Comparison of ENCODE assay signal across 25 cellular contexts in the genomic region with DNA sequence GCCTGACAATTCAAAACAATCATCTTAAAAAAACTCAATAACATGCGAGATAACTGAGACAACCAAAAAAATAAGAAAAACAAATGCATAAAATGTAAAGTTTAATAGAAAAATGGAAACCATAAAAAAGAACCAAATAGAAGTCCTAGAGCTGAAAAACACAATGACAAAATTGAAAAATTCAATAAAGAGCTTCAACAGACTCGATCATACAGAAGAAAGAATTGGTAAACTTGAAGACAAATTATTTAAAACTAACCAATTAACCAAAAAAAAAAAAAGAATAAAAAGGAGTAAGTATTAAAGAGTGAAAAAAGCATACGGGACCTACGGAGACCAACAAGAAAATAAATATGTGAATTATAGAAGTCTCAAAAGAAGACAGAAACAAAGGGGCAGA.
"Had no signal": no experiment of that assay in that cellular context is flagged by ENCODE, and none has a peak within 500 bp of the region (broad histone marks: within the 10 kb centered on the region; RNA-seq: fewer than 3 reads in every experiment).

No MANE protein-coding gene starts in this region.

- H3K4me1 ChIP-seq: Peyer's patch, SJCRH30 had no signal

- H3K27me3 ChIP-seq: cardiac muscle cell, Peyer's patch, SJCRH30 had no signal

- DNase-seq: activated CD4-positive, alpha-beta T cell treated with anti-CD3 and anti-CD28 coated beads for 48 hours; activated CD4-positive, alpha-beta T cell treated with anti-CD3 and anti-CD28 coated beads, Interleukin-2, amount 50 U/mL, for 48 hours; activated CD4-positive, CD25-positive, alpha-beta regulatory T cell treated with anti-CD3 and anti-CD28 coated beads, Interleukin-2, amount 50 U/mL, for 72 hours; activated CD8-positive, alpha-beta memory T cell treated with anti-CD3 and anti-CD28 coated beads, Interleukin-2, amount 10 ng/mL, durations not matched to agents 7 days and 5 days; activated effector memory CD4-positive, alpha-beta T cell treated with anti-CD3 and anti-CD28 coated beads, Interleukin-2, amount 50 U/mL, for 16 hours; activated naive CD4-positive, alpha-beta T cell treated with Interleukin-2 at 50 U/mL for 16 hours; activated naive CD8-positive, alpha-beta T cell treated with anti-CD3 and anti-CD28 coated beads, Interleukin-2, amount 50 U/mL, for 24 hours; activated T-cell treated with anti-CD3 and anti-CD28 coated beads, Interleukin-2, amount 50 U/mL, for 24 hours; amygdala; NCI-H1092; NCI-H1417; NCI-H1930; NCI-H2171 treated with DMSO at 0.1 percent for 48 hours; NCI-H510A treated with DMSO at 0.1 percent for 48 hours; Peyer's patch; Right ventricle myocardium superior; SJCRH30 had no signal

- H3K36me3 Mint-ChIP-seq: WTC11 had no signal

- ATAC-seq: activated CD8-positive, alpha-beta memory T cell treated with anti-CD3 and anti-CD28 coated beads, Interleukin-2, amount 10 ng/mL, durations not matched to agents 7 days and 5 days; activated naive CD4-positive, alpha-beta T cell treated with anti-CD3 and anti-CD28 coated beads, Interleukin-2, amount 50 U/mL, for 72 hours; activated naive CD8-positive, alpha-beta T cell treated with anti-CD3 and anti-CD28 coated beads, Interleukin-2, amount 50 U/mL, for 24 hours; WTC11 had no signal

- H3K36me3 ChIP-seq: cardiac muscle cell, Peyer's patch, SJCRH30 had no signal

- FAIRE-seq: astrocyte had no signal

- H3K27ac Mint-ChIP-seq: activated CD8-positive, alpha-beta memory T cell treated with anti-CD3 and anti-CD28 coated beads, Interleukin-2, amount 10 ng/mL, durations not matched to agents 7 days and 5 days; activated naive CD4-positive, alpha-beta T cell treated with anti-CD3 and anti-CD28 coated beads, Interleukin-2, amount 50 U/mL, for 72 hours; activated naive CD8-positive, alpha-beta T cell treated with anti-CD3 and anti-CD28 coated beads, Interleukin-2, amount 50 U/mL, for 24 hours; activated T-cell treated with anti-CD3 and anti-CD28 coated beads, Interleukin-2, amount 50 U/mL, for 24 hours; brain; T-helper 1 cell treated with Interleukin-12 subunit alpha and Interleukin-12 subunit beta and Interleukin-4 antibody, amounts not matched to agents 30 μg/mL and 1 μg/mL, for 36 hours; WTC11 had no signal

- H3K4me1 Mint-ChIP-seq: activated CD8-positive, alpha-beta memory T cell treated with anti-CD3 and anti-CD28 coated beads, Interleukin-2, amount 10 ng/mL, durations not matched to agents 7 days and 5 days; activated naive CD8-positive, alpha-beta T cell treated with anti-CD3 and anti-CD28 coated beads, Interleukin-2, amount 50 U/mL, for 24 hours; WTC11 had no signal

- H3K27me3 Mint-ChIP-seq: activated CD8-positive, alpha-beta memory T cell treated with anti-CD3 and anti-CD28 coated beads, Interleukin-2, amount 10 ng/mL, durations not matched to agents 7 days and 5 days; activated naive CD8-positive, alpha-beta T cell treated with anti-CD3 and anti-CD28 coated beads, Interleukin-2, amount 50 U/mL, for 24 hours; activated T-cell treated with anti-CD3 and anti-CD28 coated beads, Interleukin-2, amount 50 U/mL, for 24 hours; brain had no signal

- H3K4me3 Mint-ChIP-seq: activated CD8-positive, alpha-beta memory T cell treated with anti-CD3 and anti-CD28 coated beads, Interleukin-2, amount 10 ng/mL, durations not matched to agents 7 days and 5 days; activated naive CD8-positive, alpha-beta T cell treated with anti-CD3 and anti-CD28 coated beads, Interleukin-2, amount 50 U/mL, for 24 hours; activated T-cell treated with anti-CD3 and anti-CD28 coated beads, Interleukin-2, amount 50 U/mL, for 24 hours; brain; T-helper 1 cell treated with Interleukin-12 subunit alpha and Interleukin-12 subunit beta and Interleukin-4 antibody, amounts not matched to agents 30 μg/mL and 1 μg/mL, for 36 hours; WTC11 had no signal

- H3K4me3 ChIP-seq: cardiac muscle cell, Peyer's patch, SJCRH30 had no signal

- H3K27ac ChIP-seq: cardiac muscle cell, KMS-11, Peyer's patch, RWPE1, SJCRH30 had no signal
